8 cellular contexts compared by ENCODE assay signal in genomic region chr19:51570962-51571575, GRCh38. TPM values are rescaled to one million over a fixed set of nuclear protein-coding genes. Genes with fewer than 3 reads are reported as not detected.
A peak's percentile ranks its signal among the peaks of the same experiment; 100 is the strongest.
DNase-seq lines count a peak whose midpoint lies in the region; ATAC-seq, FAIRE-seq and TF ChIP-seq lines count a peak whose summit lies in the region.

TSS of gene ZNF175 (plus strand) at chr19:51571283. CDS start at chr19:51573330, 2,047 bp downstream.

- H3K4me1 ChIP-seq in mammary epithelial cell (ENCODE audit: insufficient read depth, low read length) (peaks cover 17% of the 10 kb centered on the region), iPS-20b (ENCODE audit: insufficient read depth, low read length) (peaks cover 3% of the 10 kb centered on the region; the same call in 1 of the 2 replicates), skeletal muscle satellite cell (ENCODE audit: control insufficient read depth, insufficient read depth, low read length) (peaks cover 21% of the 10 kb centered on the region)

- FAIRE-seq in GM18507 (lab: Jason Lieb, UNC): peak; percentile 100

- H3K4me2 ChIP-seq in mammary epithelial cell (ENCODE audit: insufficient read depth, low read depth, low read length) (peak within 1 kb of the TSS; percentile 77), skeletal muscle satellite cell (ENCODE audit: low read length) (peak within 1 kb of the TSS; percentile 83)

- no peaks in the 10 kb centered on the region for H4K20me1 ChIP-seq in mammary epithelial cell (ENCODE audit: insufficient read depth, low read length)

- H3K27ac ChIP-seq in VCaP: peak within 1 kb of the TSS; percentile 55; the same call in 1 of the 2 replicates
- H3K27ac ChIP-seq in mammary epithelial cell (ENCODE audit: insufficient read depth, low read depth, low read length): no peak within 1 kb of the TSS
- H3K27ac ChIP-seq in iPS-20b (ENCODE audit: low read length): no peak within 1 kb of the TSS

- H3K9ac ChIP-seq in mammary epithelial cell (ENCODE audit: insufficient read depth, low read length) (peak within 1 kb of the TSS; percentile 55), iPS-20b (ENCODE audit: low read depth, low read length) (peak within 1 kb of the TSS; percentile 76), skeletal muscle satellite cell (ENCODE audit: low read depth, low read length) (peak within 1 kb of the TSS; percentile 78)

- peak; percentile 83 for ATAC-seq in HG02970 (IDR thresholded peaks at IDR 0.05; ENCODE audit: low FRiP score, unreplicated experiment)

- H3K4me3 ChIP-seq in mammary epithelial cell (replicated peaks in 1 of 3; ENCODE audit: insufficient read depth in 1 of 3, low read depth in 2 of 3, low read length in 3 of 3) (peak within 1 kb of the TSS; percentile 57 to 66 (median 60)), iPS-20b (ENCODE audit: low read length) (peak within 1 kb of the TSS; percentile 92), skeletal muscle satellite cell (ENCODE audit: low read length) (peak within 1 kb of the TSS; percentile 74)

- TF ChIP-seq CTCF in VCaP (conservative IDR thresholded peaks at IDR 0.05): no peak
- TF ChIP-seq CTCF in mammary epithelial cell (conservative IDR thresholded peaks at IDR 0.05 in 1 of 2, IDR thresholded peaks at IDR 0.05 in 1 of 2; ENCODE audit: extremely low read depth in 1 of 2, insufficient read depth in 1 of 2, low read depth in 1 of 2, low read length in 2 of 2): no peak

- in situ Hi-C loops in mammary epithelial cell (cut with MboI; ENCODE audit: low sequenced_read_pairs in 2 of 2): no loop called here

- dilution Hi-C loops in mammary epithelial cell (cut with HindIII; ENCODE audit: low sequenced_read_pairs): no loop called here

- 1% methylated on average over 22 of the region's 30 CpGs for WGBS in mammary epithelial cell (ENCODE audit: low coverage, missing lambda C conversion rate)

- no peaks in the 10 kb centered on the region for H3K9me3 ChIP-seq in mammary epithelial cell (replicated peaks; ENCODE audit: insufficient read depth, low read length)
- no peaks in the 10 kb centered on the region for H3K9me3 ChIP-seq in iPS-20b (ENCODE audit: insufficient read depth, low read depth, low read length)
- no peaks in the 10 kb centered on the region for H3K9me3 ChIP-seq in skeletal muscle satellite cell (replicated peaks; ENCODE audit: low read length)

- DNase-seq in GM18507 (ENCODE audit: extremely low spot score, insufficient read length, low read depth) (peak; percentile 66), NCI-H2107 treated with DMSO at 0.1 percent for 48 hours (lab: John Stamatoyannopoulos, UW; ENCODE audit: unreplicated experiment) (peak; percentile 92), mammary epithelial cell (peak; percentile 94), SKM-1 (lab: John Stamatoyannopoulos, UW; ENCODE audit: unreplicated experiment) (no peak)

- H3K27me3 ChIP-seq in mammary epithelial cell (ENCODE audit: insufficient read depth, low read length): no peaks in the 10 kb centered on the region
- peaks cover 11% of the 10 kb centered on the region; the same call in 1 of the 2 replicates for H3K27me3 ChIP-seq in iPS-20b (ENCODE audit: insufficient read depth, low read length)
- no peaks in the 10 kb centered on the region for H3K27me3 ChIP-seq in skeletal muscle satellite cell (ENCODE audit: control insufficient read depth, insufficient read depth, low read length)

- H2AFZ ChIP-seq in mammary epithelial cell (ENCODE audit: low read depth, low read length): peak within 1 kb of the TSS; percentile 89

- peaks cover 21% of the 10 kb centered on the region for H3K79me2 ChIP-seq in mammary epithelial cell (ENCODE audit: insufficient read depth, low read length)

- BruUV-seq in mammary epithelial cell (replicated peaks; lab: Mats Ljungman, UMichigan): no TSS peak

- peaks cover 2% of the 10 kb centered on the region for H3K36me3 ChIP-seq in mammary epithelial cell (ENCODE audit: insufficient read depth, low read length)
- H3K36me3 ChIP-seq in iPS-20b (ENCODE audit: insufficient read depth, low read depth, low read length): peaks cover 15% of the 10 kb centered on the region; the same call in 1 of the 2 replicates
- H3K36me3 ChIP-seq in skeletal muscle satellite cell (ENCODE audit: insufficient read depth, low read length): peaks cover 4% of the 10 kb centered on the region

- intact Hi-C loops in mammary epithelial cell (cut with micrococcal nuclease): loop anchor here (1.0 kb wide), 1 partner anchor 23 kb away; no protein-coding TSS in a partner anchor

- CTCF ChIA-PET in mammary epithelial cell (lab: Charles Lee; ENCODE audit: low non-redundant PET): interaction anchor here (0.5 kb wide), 1 partner anchor 553 kb away, joined by 8 read pairs; no protein-coding TSS in a partner anchor

RNA-seq across cellular contexts. Expression of gene ZNF175, which starts in this region (rescaled TPM):
- total RNA-seq in mammary epithelial cell: 1 to 10 TPM; 4.8 to 6.9 TPM
- polyA plus RNA-seq in mammary epithelial cell: 1.8 TPM
- polyA minus RNA-seq in mammary epithelial cell: 8.4 TPM
- 4.6 TPM in 2 replicates for total RNA-seq in skeletal muscle satellite cell (2012; rRNA removed)
